Comparison of ENCODE assay signal across 1 cellular context in genomic region chr18:37497836-37498518, GRCh38.
TF ChIP-seq lines count a peak whose summit lies in the region.

No MANE protein-coding gene starts in this region.

TF ChIP-seq in HepG2, 621 proteins besides CTCF, POLR2A, EP300 and RAD21 (continued from another document):
- no peak for TF ChIP-seq NFAT5 (CRISPR knock-in tag; IDR thresholded peaks at IDR 0.05)
- no peak for TF ChIP-seq ZNF670 (CRISPR knock-in tag; IDR thresholded peaks at IDR 0.05; ENCODE audit: borderline replicate concordance)
- TF ChIP-seq PHF5A (CRISPR knock-in tag; IDR thresholded peaks at IDR 0.05; ENCODE audit: low read depth, unreplicated experiment), result no peak
- TF ChIP-seq RERE (CRISPR knock-in tag; IDR thresholded peaks at IDR 0.05; ENCODE audit: low read depth), result no peak
- TF ChIP-seq TERF1 (CRISPR knock-in tag; IDR thresholded peaks at IDR 0.05), result no peak
- TF ChIP-seq HNF4A (CRISPR knock-in tag; IDR thresholded peaks at IDR 0.05), result peak; percentile 40; the same call in 1 of the 2 replicates
- TF ChIP-seq ZNF331 (CRISPR knock-in tag; IDR thresholded peaks at IDR 0.05), result peak; percentile 82; the same call in 1 of the 2 replicates
- no peak for TF ChIP-seq FOXO1 (CRISPR knock-in tag; IDR thresholded peaks at IDR 0.05)
- TF ChIP-seq ZNF768 (CRISPR knock-in tag; IDR thresholded peaks at IDR 0.05), result no peak
- peak; percentile 34; the same call in 1 of the 2 replicates for TF ChIP-seq PATZ1 (CRISPR knock-in tag; IDR thresholded peaks at IDR 0.05)
- peak; percentile 5; the same call in 1 of the 2 replicates for TF ChIP-seq CEBPB (IDR thresholded peaks at IDR 0.05; ENCODE audit: borderline replicate concordance, low read depth, low read length)
- TF ChIP-seq ISX (CRISPR knock-in tag; conservative IDR thresholded peaks at IDR 0.05), result no peak
